In the genomic region with DNA sequence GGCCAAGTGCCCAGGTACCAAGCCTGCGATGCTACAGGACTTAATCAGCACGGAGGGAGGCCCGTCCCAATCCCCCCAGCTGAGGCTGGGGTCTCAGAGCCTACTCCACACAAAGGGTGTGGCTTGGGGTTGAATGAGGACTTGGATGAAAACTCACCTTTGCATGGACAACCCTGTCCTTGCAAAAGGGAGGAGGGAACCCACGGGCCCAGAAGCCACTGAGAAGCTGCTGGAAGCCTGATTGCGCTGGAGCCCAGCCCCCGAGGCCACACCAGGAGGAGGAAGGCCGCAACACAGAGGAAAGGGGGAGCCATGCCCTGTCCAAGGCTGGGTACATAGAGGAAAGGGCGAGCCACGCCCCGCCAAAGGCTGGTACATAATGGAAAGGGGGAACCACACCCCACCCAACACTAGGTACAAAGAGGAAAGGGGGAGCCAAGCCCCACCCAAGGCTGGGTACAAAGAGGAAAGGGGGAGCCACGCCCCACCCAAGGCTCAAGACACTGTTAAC, we compare ENCODE assay signal across 18 cellular contexts.
DNase-seq lines count a peak whose midpoint lies in the region; ATAC-seq and TF ChIP-seq lines count a peak whose summit lies in the region.
"Had no signal": no experiment of that assay in that cellular context is flagged by ENCODE, and none has a peak within 500 bp of the region (broad histone marks: within the 10 kb centered on the region; RNA-seq: fewer than 3 reads in every experiment).

No MANE protein-coding gene starts in this region.

- CTCF ChIA-PET in activated naive CD4-positive, alpha-beta T cell treated with anti-CD3 and anti-CD28 coated beads, Interleukin-2, amount 10 ng/mL, durations not matched to agents 7 days and 5 days (lab: Charles Lee): no interaction called here

- no peaks in the 10 kb centered on the region for H3K27me3 ChIP-seq in upper lobe of right lung

- no peak overlapping the region for H3K27ac Mint-ChIP-seq in activated naive CD4-positive, alpha-beta T cell treated with anti-CD3 and anti-CD28 coated beads, Interleukin-2, amount 10 ng/mL, durations not matched to agents 7 days and 5 days
- H3K27ac Mint-ChIP-seq: CD4-positive, alpha-beta T cell; GM23338 had no signal

- no peak overlapping the region for H3K4me3 Mint-ChIP-seq in activated naive CD4-positive, alpha-beta T cell treated with anti-CD3 and anti-CD28 coated beads, Interleukin-2, amount 10 ng/mL, durations not matched to agents 7 days and 5 days
- H3K4me3 Mint-ChIP-seq: CD4-positive, alpha-beta T cell; GM23338 had no signal

- H3K4me3 ChIP-seq in coronary artery (no peak overlapping the region), upper lobe of right lung (no peak overlapping the region)
- H3K4me3 ChIP-seq: GM23338 had no signal

- H3K36me3 Mint-ChIP-seq in activated naive CD4-positive, alpha-beta T cell treated with anti-CD3 and anti-CD28 coated beads, Interleukin-2, amount 10 ng/mL, durations not matched to agents 7 days and 5 days: no peaks in the 10 kb centered on the region

- H3K27ac ChIP-seq in coronary artery (no peak overlapping the region), upper lobe of right lung (no peak overlapping the region)
- H3K27ac ChIP-seq: KMS-11 had no signal

- peaks cover 5% of the 10 kb centered on the region for H3K27me3 Mint-ChIP-seq in activated naive CD4-positive, alpha-beta T cell treated with anti-CD3 and anti-CD28 coated beads, Interleukin-2, amount 10 ng/mL, durations not matched to agents 7 days and 5 days
- H3K27me3 Mint-ChIP-seq: CD4-positive, alpha-beta T cell had no signal

- TF ChIP-seq CTCF in coronary artery (IDR thresholded peaks at IDR 0.05) (no peak), upper lobe of right lung (IDR thresholded peaks at IDR 0.05) (no peak)

- no peaks in the 10 kb centered on the region for H3K9me3 Mint-ChIP-seq in activated naive CD4-positive, alpha-beta T cell treated with anti-CD3 and anti-CD28 coated beads, Interleukin-2, amount 10 ng/mL, durations not matched to agents 7 days and 5 days
- H3K9me3 Mint-ChIP-seq: CD4-positive, alpha-beta T cell had no signal

- DNase-seq in activated naive CD4-positive, alpha-beta T cell treated with anti-CD3 and anti-CD28 coated beads, Interleukin-2, amount 10 ng/mL, durations not matched to agents 7 days and 5 days: peak; percentile 10
- no peak for DNase-seq in activated naive CD4-positive, alpha-beta T cell (lab: John Stamatoyannopoulos, UW)
- DNase-seq in coronary artery (ENCODE audit: low spot score) (peak; percentile 65), posterior vena cava (ENCODE audit: low spot score) (peak; percentile 76), upper lobe of right lung (peak; percentile 48), SW 1271 (lab: John Stamatoyannopoulos, UW) (no peak)
- DNase-seq: Calu3, DMS79, NCI-H1092, NCI-H2171, NCI-H774, Right ventricle myocardium superior had no signal

- peaks cover 10% of the 10 kb centered on the region for H3K4me1 ChIP-seq in upper lobe of right lung

- intact Hi-C loops in posterior vena cava (cut with DNase I): no loop called here
- intact Hi-C loops in upper lobe of right lung (cut with DNase I): no loop called here

- H3K36me3 ChIP-seq in upper lobe of right lung: no peaks in the 10 kb centered on the region

- no peaks in the 10 kb centered on the region for H3K4me1 Mint-ChIP-seq in activated naive CD4-positive, alpha-beta T cell treated with anti-CD3 and anti-CD28 coated beads, Interleukin-2, amount 10 ng/mL, durations not matched to agents 7 days and 5 days

- ATAC-seq in upper lobe of right lung (no peak), HG02981 (IDR thresholded peaks at IDR 0.05; ENCODE audit: unreplicated experiment) (no peak), HG03097 (IDR thresholded peaks at IDR 0.05; ENCODE audit: low FRiP score, unreplicated experiment) (no peak)
- ATAC-seq: GM23338, Panc1 had no signal

- H3K9me3 ChIP-seq in upper lobe of right lung: no peaks in the 10 kb centered on the region

Comparison
In these comparisons a context has a peak if more than half of its experiments do, and no peak if none do; other contexts are left out.
1. DNase-seq: peak in activated naive CD4-positive, alpha-beta T cell treated with anti-CD3 and anti-CD28 coated beads, Interleukin-2, amount 10 ng/mL, durations not matched to agents 7 days and 5 days (single experiment), coronary artery (single experiment), posterior vena cava (single experiment) and upper lobe of right lung (single experiment); none in activated naive CD4-positive, alpha-beta T cell (0 of 4) and SW 1271 (0 of 2).